ENCODE assay signal across 19 cellular contexts in the genomic region with DNA sequence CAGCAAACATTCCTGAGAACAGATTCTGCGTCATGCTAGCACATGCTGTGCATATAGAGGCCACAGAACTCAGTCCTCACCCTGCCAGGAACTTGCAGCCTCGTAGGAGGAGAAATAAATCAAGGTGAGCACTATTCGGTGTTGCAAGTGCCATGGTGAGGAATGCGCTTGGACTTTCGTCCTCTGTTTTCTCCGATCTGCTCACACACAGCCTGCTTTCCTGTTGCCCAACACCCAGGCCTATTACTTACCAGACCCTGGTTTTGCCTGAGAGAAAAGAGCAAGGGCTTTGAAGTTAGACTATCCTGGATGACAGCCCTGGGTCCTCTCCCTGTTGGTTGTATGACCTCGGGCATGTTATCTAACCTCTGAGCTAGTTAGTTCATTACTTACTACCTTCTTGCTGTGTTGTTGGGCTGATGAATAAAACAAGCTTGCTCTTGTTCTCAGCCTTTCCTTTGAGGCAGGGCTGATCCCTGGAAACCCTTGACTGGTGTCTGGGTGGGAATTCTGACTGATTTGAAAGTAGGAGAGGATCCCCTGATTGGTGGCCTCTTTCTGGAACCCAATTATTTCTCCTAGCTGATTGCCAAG. TPM values are rescaled to one million over a fixed set of nuclear protein-coding genes. Genes with fewer than 3 reads are reported as not detected.
A peak's percentile ranks its signal among the peaks of the same experiment; 100 is the strongest.
DNase-seq lines count a peak whose midpoint lies in the region; ATAC-seq, FAIRE-seq and TF ChIP-seq lines count a peak whose summit lies in the region.
"Had no signal": no experiment of that assay in that cellular context is flagged by ENCODE, and none has a peak within 500 bp of the region (broad histone marks: within the 10 kb centered on the region; RNA-seq: fewer than 3 reads in every experiment).

No MANE protein-coding gene starts in this region.

- FAIRE-seq in small intestine (lab: Jason Lieb, UNC) = no peak
- FAIRE-seq: GM12878 had no signal

- no peak overlapping the region for H3K4me3 ChIP-seq in lower lobe of right lung
- no peak overlapping the region for H3K4me3 ChIP-seq in small intestine (ENCODE audit: low read depth in 1 of 2, low read length in 2 of 2)
- H3K4me3 ChIP-seq: GM12878, neural progenitor cell had no signal

- H3K36me3 ChIP-seq in lower lobe of right lung (no peaks in the 10 kb centered on the region), small intestine (ENCODE audit: control insufficient read depth in 2 of 2, insufficient read depth in 2 of 2, low read length in 2 of 2) (no peaks in the 10 kb centered on the region)
- H3K36me3 ChIP-seq: neural progenitor cell had no signal

- 22 to 67% (median 42%) methylated on average over 7 of the region's 7 CpGs for WGBS in small intestine, 3 donors

- no peak for TF ChIP-seq CTCF in lower lobe of right lung (IDR thresholded peaks at IDR 0.05)
- no peak for TF ChIP-seq CTCF in GM10266 (IDR thresholded peaks at IDR 0.05; ENCODE audit: control insufficient read depth, insufficient read depth, low read depth, missing control alignments)

- H3K4me1 ChIP-seq in lower lobe of right lung (peaks cover 54% of the 10 kb centered on the region), small intestine (ENCODE audit: control insufficient read depth in 2 of 2, insufficient read depth in 1 of 2, low read depth in 1 of 2, low read length in 1 of 2) (peaks cover 6 to 9% of the 10 kb centered on the region in 2 donors)

- H3K9me3 ChIP-seq in lower lobe of right lung (no peaks in the 10 kb centered on the region), small intestine (ENCODE audit: control insufficient read depth, low read depth) (no peaks in the 10 kb centered on the region)

- ATAC-seq in lower lobe of right lung = peak; percentile 23 to 59
- ATAC-seq in GM21723 (IDR thresholded peaks at IDR 0.05; ENCODE audit: unreplicated experiment) = no peak
- ATAC-seq in HG03520 (IDR thresholded peaks at IDR 0.05; ENCODE audit: unreplicated experiment) = no peak
- ATAC-seq: activated naive CD8-positive, alpha-beta T cell treated with anti-CD3 and anti-CD28 coated beads, Interleukin-2, amount 50 U/mL, for 24 hours; GM12878; right cardiac atrium had no signal

- H3K27me3 ChIP-seq in lower lobe of right lung (ENCODE audit: low read depth) (no peaks in the 10 kb centered on the region), small intestine (ENCODE audit: control insufficient read depth in 2 of 2, insufficient read depth in 2 of 2, low read length in 2 of 2) (no peaks in the 10 kb centered on the region)

- H3K27ac ChIP-seq in epithelial cell of prostate (peak overlapping the region; percentile 87), lower lobe of right lung (peak overlapping the region; percentile 87), small intestine (ENCODE audit: low read depth in 1 of 2, low read length in 1 of 2) (peak overlapping the region; percentile 2 to 71)
- H3K27ac ChIP-seq: neural progenitor cell had no signal

- DNase-seq in NCI-H226 (peak; percentile 22), epithelial cell of prostate (ENCODE audit: low read depth, low spot score) (peak; percentile 95), lower lobe of right lung (no peak), small intestine (peak; percentile 90), GM10266 (ENCODE audit: extremely low spot score) (no peak), RPMI8226 (no peak)
- DNase-seq: activated naive CD8-positive, alpha-beta T cell treated with anti-CD3 and anti-CD28 coated beads, Interleukin-2, amount 50 U/mL, for 24 hours; activated T-cell treated with anti-CD3 and anti-CD28 coated beads, Interleukin-2, amount 50 U/mL, for 24 hours; NCI-H187; NCI-H510A; right cardiac atrium; stimulated activated CD4-positive, alpha-beta T cell treated with anti-CD3 and anti-CD28 coated beads, Interleukin-4, amount 100 ng/mL, for 24 hours had no signal

- intact Hi-C loops in lower lobe of right lung (cut with DNase I) = no loop called here

RNA-seq across cellular contexts. Expression of a gene that starts 2.9 kb away (rescaled TPM):
- 70.4 TPM for total RNA-seq in lower lobe of right lung
- polyA plus RNA-seq in small intestine = 100 to 1,000 TPM in 2 of 3 donors, 10 to 100 TPM in 1; 13.5 to 259 (median 129) TPM

RNA-seq across cellular contexts. Expression of a gene that starts 31.6 kb away (rescaled TPM):
- total RNA-seq in lower lobe of right lung = 55.5 TPM
- 100 to 1,000 TPM in 1 of 3 donors, 10 to 100 TPM in 2; 51.0 to 108 (median 53.2) TPM for polyA plus RNA-seq in small intestine

RNA-seq across cellular contexts. Expression of a gene that starts 39.8 kb away (rescaled TPM):
- total RNA-seq in lower lobe of right lung = not detected
- polyA plus RNA-seq in small intestine = 10 to 100 TPM in 1 of 3 donors, 1 to 10 TPM in 1, under 1 TPM in 1; 0.87 to 13.4 (median 4.9) TPM
- total RNA-seq: GM12878, H4, HT1080, SK-MEL-5 had no signal

RNA-seq across cellular contexts. Expression of a gene that starts 49.7 kb away (rescaled TPM):
- total RNA-seq in lower lobe of right lung = 29.2 TPM
- polyA plus RNA-seq in small intestine = 10 to 100 TPM; 18.1 to 19.5 (median 19.5) TPM

RNA-seq across cellular contexts. Expression of a gene that starts 55.9 kb away (rescaled TPM):
- 1.8 TPM for total RNA-seq in lower lobe of right lung
- 1 to 10 TPM in 1 of 3 donors, not detected in 2; 2.5 TPM for polyA plus RNA-seq in small intestine

Comparison
In these comparisons a context has a peak if more than half of its experiments do, and no peak if none do; other contexts are left out.
1. DNase-seq: peak in NCI-H226 (single experiment), epithelial cell of prostate (single experiment) and small intestine (single experiment); none in lower lobe of right lung (single experiment), GM10266 (single experiment) and RPMI8226 (single experiment).
2. H3K27ac ChIP-seq: peak in every context shown above with its lines; median percentile 87 in epithelial cell of prostate; 87 in lower lobe of right lung; 36 in small intestine.
3. ATAC-seq: peak in lower lobe of right lung (2 of 2); none in GM21723 (single experiment) and HG03520 (single experiment).